Comparison of ENCODE assay signal across 7 cellular contexts in the genomic region with DNA sequence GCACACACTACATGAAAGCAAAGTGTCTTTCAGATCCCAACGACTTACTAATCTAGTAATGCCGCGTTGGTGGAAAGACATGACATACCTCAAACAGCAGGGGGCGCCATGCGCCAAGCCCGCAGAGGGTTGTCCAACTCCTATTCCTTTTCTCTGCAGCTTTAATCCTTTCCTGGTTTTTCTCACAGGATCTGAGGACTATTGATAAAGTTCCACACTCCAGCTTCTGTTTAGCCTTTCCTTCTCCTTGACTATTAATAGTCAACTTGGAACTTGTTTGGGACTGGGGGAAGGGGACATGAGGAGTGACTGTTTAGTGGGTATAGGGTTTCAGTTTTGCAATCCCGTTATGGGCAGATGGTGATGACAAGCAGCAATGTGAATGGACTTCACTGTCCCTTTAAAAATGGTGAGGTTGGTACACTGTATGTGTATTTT.
DNase-seq lines count a peak whose midpoint lies in the region; ATAC-seq, FAIRE-seq and TF ChIP-seq lines count a peak whose summit lies in the region.

No MANE protein-coding gene starts in this region.

- peak; percentile 87 for FAIRE-seq in GM12891 (lab: Jason Lieb, UNC)

- TF ChIP-seq POLR2A in GM12891 (IDR thresholded peaks at IDR 0.05; ENCODE audit: low read depth, low read length) = no peak

- ATAC-seq in HG03159 (IDR thresholded peaks at IDR 0.05; ENCODE audit: unreplicated experiment) (peak; percentile 68), left lobe of liver (peak; percentile 80)

- DNase-seq in GM12891 (ENCODE audit: insufficient read length, low spot score) (peak; percentile 50), NCI-H226 (peak; percentile 48), cerebellum (ENCODE audit: low spot score) (peak; percentile 82), left lobe of liver (ENCODE audit: low spot score) (peak; percentile 81)
- peak; percentile 76 for DNase-seq in activated CD4-positive, CD25-positive, alpha-beta regulatory T cell treated with anti-CD3 and anti-CD28 coated beads, Interleukin-2, amount 50 U/mL, for 72 hours
- peak; percentile 77 for DNase-seq in stimulated activated CD4-positive, alpha-beta T cell treated with anti-CD3 and anti-CD28 coated beads, Interleukin-4, amount 100 ng/mL, for 24 hours

TF ChIP-seq in GM12891, 5 proteins besides CTCF, POLR2A, EP300 and RAD21:
- TF ChIP-seq SPI1 (IDR thresholded peaks at IDR 0.05; ENCODE audit: low read depth, low read length) (no peak), POLR2AphosphoS5 (IDR thresholded peaks at IDR 0.05; ENCODE audit: low read depth, low read length) (no peak), TAF1 (IDR thresholded peaks at IDR 0.05; ENCODE audit: low read depth, low read length) (no peak), POU2F2 (IDR thresholded peaks at IDR 0.05; ENCODE audit: low read depth, low read length) (no peak)

Comparison
In these comparisons a context has a peak if more than half of its experiments do, and no peak if none do; other contexts are left out.
1. Peak in every context shown above with its lines: DNase-seq and ATAC-seq.